Comparison of ENCODE assay signal across 9 cellular contexts in the genomic region with DNA sequence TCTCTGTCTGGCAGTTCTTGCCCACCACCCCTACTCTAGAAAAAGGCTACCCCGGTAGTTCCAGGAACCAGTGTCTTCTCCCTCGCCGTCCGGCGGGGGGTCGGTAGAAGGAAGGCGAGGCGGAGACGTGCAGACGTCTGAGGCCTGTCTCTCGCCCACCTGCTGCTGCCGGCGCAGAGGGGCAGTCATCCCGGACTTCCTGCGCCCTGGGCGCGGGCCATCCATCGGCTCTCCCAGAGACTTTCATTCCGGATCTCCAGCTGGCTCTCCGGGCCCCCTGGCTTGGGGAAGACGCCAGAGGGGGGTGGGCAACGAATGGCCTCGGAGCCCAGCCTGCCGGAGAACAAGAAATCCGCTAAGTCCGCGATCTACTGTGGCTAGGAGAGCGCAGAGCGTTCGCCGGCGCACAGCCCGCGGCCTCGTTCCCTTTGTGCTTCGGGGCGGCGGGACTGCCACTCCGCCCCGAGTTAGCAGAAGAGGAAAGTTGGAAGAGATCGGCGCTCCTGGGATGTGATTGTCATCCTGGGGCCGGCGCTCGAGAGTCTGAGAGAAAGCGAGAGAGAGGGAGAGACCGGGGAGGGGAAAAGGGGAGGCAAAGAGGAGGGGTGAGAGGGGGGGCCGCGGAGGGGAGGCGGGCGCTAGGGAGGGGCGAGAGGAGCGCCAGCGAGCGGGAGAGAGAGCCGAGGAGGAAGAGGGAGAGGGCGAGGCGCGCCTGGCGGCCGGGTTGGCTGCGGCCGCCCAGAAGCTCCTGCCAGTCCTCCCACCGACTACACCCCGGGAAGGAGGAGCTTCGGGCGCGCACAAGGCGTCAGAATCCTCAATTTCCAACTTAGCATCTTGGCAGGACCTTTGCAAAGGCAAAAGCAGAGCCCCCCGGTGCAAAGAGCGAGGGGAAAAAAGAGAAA. TPM values are rescaled to one million over a fixed set of nuclear protein-coding genes. Genes with fewer than 3 reads are reported as not detected.
DNase-seq lines count a peak whose midpoint lies in the region; ATAC-seq, FAIRE-seq and TF ChIP-seq lines count a peak whose summit lies in the region.
"Had no signal": no experiment of that assay in that cellular context is flagged by ENCODE, and none has a peak within 500 bp of the region (broad histone marks: within the 10 kb centered on the region; RNA-seq: fewer than 3 reads in every experiment).

A gene (plus strand): TSS at position 832 of the 905 bp plus-strand sequence. CDS start 334 bp downstream, outside the sequence.

- POLR2A ChIA-PET in K562 (lab: Yijun Ruan, JAX) = interaction anchor here (0.7 to 0.9 kb wide), 2 partner anchors 14 to 277 kb away, joined by 3 read pairs; no protein-coding TSS in a partner anchor

- no peaks in the 10 kb centered on the region for H3K27me3 ChIP-seq in MM.1S (replicated peaks; ENCODE audit: insufficient read depth, low read length)
- H3K27me3 ChIP-seq in K562 (ENCODE audit: control insufficient read depth in 2 of 2, insufficient read depth in 2 of 2, low read length in 2 of 2) = no peaks in the 10 kb centered on the region

- H3K9ac ChIP-seq in MM.1S (ENCODE audit: low read length) (peak within 1 kb of the TSS; percentile 79), K562 (ENCODE audit: insufficient read depth in 1 of 2, low read depth in 2 of 2, low read length in 2 of 2) (peak within 1 kb of the TSS; percentile 68 to 96)

- H3K4me1 ChIP-seq in MM.1S (ENCODE audit: low read length) (peaks cover 7% of the 10 kb centered on the region), K562 (replicated peaks in 1 of 2; ENCODE audit: control insufficient read depth in 2 of 2, insufficient read depth in 2 of 2, low read length in 2 of 2) (peaks cover 23 to 37% of the 10 kb centered on the region in 2 experiments)

- peaks cover 34% of the 10 kb centered on the region for H3F3A ChIP-seq in MM.1S (ENCODE audit: insufficient read depth, low read length)

- CTCF ChIA-PET in K562 (lab: Yijun Ruan, JAX; ENCODE audit: low intra/inter-chr PET ratio) = interaction anchor here (0.7 kb wide), 1 partner anchor 276 kb away, joined by 3 read pairs; no protein-coding TSS in a partner anchor

- no peak for TF ChIP-seq RAD21 in K562 (CRISPR knock-in tag; conservative IDR thresholded peaks at IDR 0.05 in 1 of 2, IDR thresholded peaks at IDR 0.05 in 1 of 2)

- in situ Hi-C loops in K562 (cut with MboI) = no loop called here

- TF ChIP-seq EP300 in K562 (IDR thresholded peaks at IDR 0.05; ENCODE audit: low read length) = no peak

- peak; percentile 52 for DNase-seq in activated CD4-positive, alpha-beta T cell treated with anti-CD3 and anti-CD28 coated beads for 48 hours
- no peak for DNase-seq in activated CD4-positive, alpha-beta T cell treated with anti-CD3 and anti-CD28 coated beads for 1 hour
- DNase-seq in MM.1S (peak; percentile 87), RPMI7951 (ENCODE audit: low read depth) (peak; percentile 96), K562 (ENCODE audit: extremely low read depth in 1 of 4, low spot score in 3 of 4) (peak; percentile 81 to 94 (median 82)), hypothalamus (lab: John Stamatoyannopoulos, UW) (peak in 47 of 51 donors; percentile 20 to 93 (median 81)), pulmonary artery endothelial cell (ENCODE audit: low read depth, low spot score) (peak; percentile 85)

- BruUV-seq in K562 (replicated peaks; lab: Mats Ljungman, UMichigan) = no TSS peak

- TF ChIP-seq CTCF in MM.1S (IDR thresholded peaks at IDR 0.05; ENCODE audit: low read length) (no peak), K562 (IDR thresholded peaks at IDR 0.05 in 2 of 3, conservative IDR thresholded peaks at IDR 0.05 in 1 of 3; ENCODE audit: insufficient read depth in 2 of 3, low read depth in 1 of 3, low read length in 3 of 3) (no peak)

- WGBS in K562 (ENCODE audit: insufficient coverage, low coverage, missing lambda C conversion rate) = under 1% methylated on average over 49 of the region's 71 CpGs

- H4K20me1 ChIP-seq in MM.1S (ENCODE audit: insufficient read depth, low read length) (0 out of 2 replicates have a peak, but pooled peaks cover 3% of the 10 kb centered on the region), K562 (replicated peaks; ENCODE audit: control insufficient read depth, insufficient read depth, low read length) (peaks cover 5% of the 10 kb centered on the region; the same call in 1 of the 2 replicates)

- H3K9me2 ChIP-seq in MM.1S (replicated peaks; ENCODE audit: insufficient read depth, low read length) = no peaks in the 10 kb centered on the region

- peak; percentile 66 for TF ChIP-seq POLR2A in K562 (conservative IDR thresholded peaks at IDR 0.05)

- peak; percentile 96 for FAIRE-seq in K562 (lab: Jason Lieb, UNC)
- FAIRE-seq: G401.6 had no signal

- H3K4me3 ChIP-seq in MM.1S (ENCODE audit: low read length) (peak within 1 kb of the TSS; percentile 85), K562 (peak within 1 kb of the TSS; percentile 80)

- H3K4me2 ChIP-seq in MM.1S (ENCODE audit: low read depth, low read length) (peak within 1 kb of the TSS; percentile 100), K562 (ENCODE audit: insufficient read depth, low read length) (peak within 1 kb of the TSS; percentile 97)

- no peaks in the 10 kb centered on the region for H3K9me1 ChIP-seq in K562 (ENCODE audit: control insufficient read depth, insufficient read depth, low read length)

- H3K9me3 ChIP-seq in MM.1S (replicated peaks; ENCODE audit: insufficient read depth, low read length) (no peaks in the 10 kb centered on the region), K562 (replicated peaks; ENCODE audit: control insufficient read depth, insufficient read depth, low read depth, low read length) (0 out of 2 replicates have a peak, but pooled peaks cover 1% of the 10 kb centered on the region)

- H3K27ac ChIP-seq in MM.1S (ENCODE audit: low read length) (peak within 1 kb of the TSS; percentile 74), K562 (ENCODE audit: extremely low read depth, low read depth, low read length) (peak within 1 kb of the TSS; percentile 59)

- intact Hi-C loops in K562 (cut with micrococcal nuclease) = no loop called here

- H2AFZ ChIP-seq in MM.1S (ENCODE audit: low read length) (peak within 1 kb of the TSS; percentile 89), K562 (ENCODE audit: low read depth, low read length) (peak within 1 kb of the TSS; percentile 94)

- H3K36me3 ChIP-seq in MM.1S (replicated peaks; ENCODE audit: insufficient read depth, low read length) (no peaks in the 10 kb centered on the region), K562 (ENCODE audit: control insufficient read depth, insufficient read depth, low read length) (peaks cover 7% of the 10 kb centered on the region; the same call in 1 of the 3 replicates)

- ATAC-seq in K562 (peak; percentile 73), HG03175 (IDR thresholded peaks at IDR 0.05; ENCODE audit: unreplicated experiment) (no peak)

- peaks cover 41% of the 10 kb centered on the region for H3K79me2 ChIP-seq in MM.1S (ENCODE audit: low read length)
- peaks cover 34% of the 10 kb centered on the region for H3K79me2 ChIP-seq in K562 (ENCODE audit: control insufficient read depth, insufficient read depth, low read length)

TF ChIP-seq in K562, 482 proteins besides CTCF, POLR2A, EP300 and RAD21 (continues in another document):
- peak in 1 of 2 experiments; percentile 40; a peak in 2 of 4 replicates for TF ChIP-seq RCOR1 (IDR thresholded peaks at IDR 0.05; ENCODE audit: borderline replicate concordance in 1 of 2, low read depth in 2 of 2, low read length in 2 of 2)
- no peak for TF ChIP-seq ZNF764 (CRISPR knock-in tag; IDR thresholded peaks at IDR 0.05; ENCODE audit: low read depth)
- TF ChIP-seq CCNT2 (IDR thresholded peaks at IDR 0.05; ENCODE audit: borderline replicate concordance, extremely low read depth, insufficient read length, low read depth, low read length) = peak; percentile 10
- TF ChIP-seq LARP7 (IDR thresholded peaks at IDR 0.05) = no peak

RNA-seq across cellular contexts. Expression of the gene that starts here (rescaled TPM):
- 4.0 and 4.3 TPM in 2 replicates for total RNA-seq in RPMI7951 (2014; rRNA removed; shearing (Covaris generic))
- 0.60 and 1.6 TPM in 2 replicates for total RNA-seq in K562 (2011; cell fraction: chromatin; rRNA removed; ENCODE audit: low replicate concordance)
- total RNA-seq in K562 (2011; cell fraction: nucleolus; rRNA removed) = 2.1 and 2.3 TPM in 2 replicates
- total RNA-seq in K562 (2011; cell fraction: nucleoplasm; rRNA removed) = 1.2 and 2.0 TPM in 2 replicates
- 2.2 and 4.2 TPM in 2 replicates for total RNA-seq in K562 (2014; rRNA removed)
- total RNA-seq in K562 (2014; rRNA removed; fragmentation: Illumina TruSeq; extraction: Trizol) = 0.70 and 0.91 TPM in 2 replicates
- 0.90 and 0.94 TPM in 2 replicates for total RNA-seq in K562 (2015; rRNA removed; fragmentation: Illumina TruSeq; extraction: Trizol)
- total RNA-seq in K562 (2021) = 2.6 and 3.0 TPM in 2 replicates
- polyA plus RNA-seq in K562 (2011; rRNA removed) = 0.67 and 0.89 TPM in 2 replicates
- polyA plus RNA-seq in K562 (2011; cell fraction: cytosol; rRNA removed) = 0.47 and 1.7 TPM in 2 replicates
- polyA plus RNA-seq in K562 (2011; cell fraction: nucleus; rRNA removed) = 1.9 and 3.0 TPM in 2 replicates
- polyA plus RNA-seq in K562 (2012) = 1.2 and 1.6 TPM in 2 replicates
- polyA plus RNA-seq in K562 (2014; fragmentation: Illumina TruSeq; extraction: Trizol) = 1.2 and 1.4 TPM in 2 replicates
- under 1 TPM; 0.20 to 0.21 TPM for polyA plus RNA-seq in K562 (2014; fragmentation: Nextera tagmentation; extraction: Ambion mirVana)
- polyA plus RNA-seq in K562 (2014; rRNA removed) = 1.8 and 2.0 TPM in 2 replicates
- polyA minus RNA-seq in K562 (2011; rRNA and poly(A)+ RNA removed) = 0.32 and 0.66 TPM in 2 replicates
- 1.5 TPM in 2 replicates for polyA minus RNA-seq in K562 (2011; cell fraction: cytosol; rRNA and poly(A)+ RNA removed)
- polyA minus RNA-seq in K562 (2011; cell fraction: nucleus; rRNA and poly(A)+ RNA removed) = 2.2 and 3.9 TPM in 2 replicates
- total RNA-seq in pulmonary artery endothelial cell = 0.99 and 1.9 TPM in 2 replicates
